ENCODE assay signal across 26 cellular contexts in the genomic region with DNA sequence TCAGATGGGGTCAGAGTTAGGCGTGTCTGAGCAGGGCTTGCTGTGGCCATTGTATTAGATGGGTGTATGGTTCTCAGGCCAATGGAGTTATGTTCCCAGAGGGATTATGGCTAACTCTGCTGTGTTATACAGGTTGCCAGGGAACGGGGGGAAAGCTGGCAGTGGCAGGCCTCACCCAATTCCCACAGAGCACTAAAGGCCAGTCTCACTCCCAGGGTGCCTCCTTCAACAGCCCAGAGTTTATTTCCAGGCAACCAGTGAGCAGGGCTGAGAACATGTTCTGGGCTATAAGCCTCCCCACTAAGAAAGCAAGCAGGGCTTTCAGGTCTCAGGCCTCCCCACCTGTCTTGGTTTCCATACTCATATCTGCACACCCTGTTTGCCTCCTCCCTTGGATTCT.
DNase-seq lines count a peak whose midpoint lies in the region; ATAC-seq, FAIRE-seq and TF ChIP-seq lines count a peak whose summit lies in the region.
"Had no signal": no experiment of that assay in that cellular context is flagged by ENCODE, and none has a peak within 500 bp of the region (broad histone marks: within the 10 kb centered on the region; RNA-seq: fewer than 3 reads in every experiment).

No MANE protein-coding gene starts in this region.

- no peaks in the 10 kb centered on the region for H3K4me1 Mint-ChIP-seq in neural crest cell
- H3K4me1 Mint-ChIP-seq: CD14-positive monocyte; CD4-positive, alpha-beta memory T cell; CD4-positive, CD25-positive, alpha-beta regulatory T cell; CD8-positive, alpha-beta memory T cell had no signal

- H3K27ac Mint-ChIP-seq in neural crest cell (ENCODE audit: unreplicated experiment): peak overlapping the region; percentile 23
- H3K27ac Mint-ChIP-seq: CD14-positive monocyte; CD4-positive, alpha-beta memory T cell; CD4-positive, CD25-positive, alpha-beta regulatory T cell; CD8-positive, alpha-beta memory T cell had no signal

- H3K9me3 Mint-ChIP-seq in neural crest cell: peaks cover 40% of the 10 kb centered on the region

- H3K36me3 Mint-ChIP-seq in neural crest cell (ENCODE audit: low read depth): peaks cover 52% of the 10 kb centered on the region
- H3K36me3 Mint-ChIP-seq: CD14-positive monocyte; CD4-positive, alpha-beta memory T cell; CD4-positive, CD25-positive, alpha-beta regulatory T cell; CD8-positive, alpha-beta memory T cell had no signal

- H3K4me3 Mint-ChIP-seq in neural crest cell: no peak overlapping the region
- H3K4me3 Mint-ChIP-seq: CD14-positive monocyte; CD4-positive, alpha-beta memory T cell; CD4-positive, CD25-positive, alpha-beta regulatory T cell; CD8-positive, alpha-beta memory T cell had no signal

- no peaks in the 10 kb centered on the region for H3K4me1 ChIP-seq in body of pancreas
- no peaks in the 10 kb centered on the region for H3K4me1 ChIP-seq in small intestine (ENCODE audit: control insufficient read depth in 2 of 2, insufficient read depth in 1 of 2, low read depth in 1 of 2, low read length in 1 of 2)
- H3K4me1 ChIP-seq in prostate gland (replicated peaks): no peaks in the 10 kb centered on the region
- H3K4me1 ChIP-seq: BE2C had no signal

- no peak for TF ChIP-seq POLR2A in body of pancreas (IDR thresholded peaks at IDR 0.05)
- no peak for TF ChIP-seq POLR2A in prostate gland (IDR thresholded peaks at IDR 0.05)

- TF ChIP-seq CTCF in body of pancreas (IDR thresholded peaks at IDR 0.05): no peak
- no peak for TF ChIP-seq CTCF in neural crest cell (conservative IDR thresholded peaks at IDR 0.05)
- TF ChIP-seq CTCF in prostate gland (IDR thresholded peaks at IDR 0.05): no peak

- no peaks in the 10 kb centered on the region for H3K9me3 ChIP-seq in body of pancreas
- no peaks in the 10 kb centered on the region for H3K9me3 ChIP-seq in small intestine (ENCODE audit: control insufficient read depth, low read depth)
- no peaks in the 10 kb centered on the region for H3K9me3 ChIP-seq in prostate gland
- H3K9me3 ChIP-seq: BE2C had no signal

- no peaks in the 10 kb centered on the region for H3K27me3 Mint-ChIP-seq in neural crest cell (ENCODE audit: low read depth)
- H3K27me3 Mint-ChIP-seq: CD4-positive, alpha-beta memory T cell; CD4-positive, CD25-positive, alpha-beta regulatory T cell; CD8-positive, alpha-beta memory T cell had no signal

- H3K27ac ChIP-seq in body of pancreas (no peak overlapping the region), small intestine (ENCODE audit: low read depth in 1 of 2, low read length in 1 of 2) (no peak overlapping the region), prostate gland (no peak overlapping the region)
- H3K27ac ChIP-seq: BLaER1 had no signal

- H3K27me3 ChIP-seq in body of pancreas (no peaks in the 10 kb centered on the region), small intestine (ENCODE audit: control insufficient read depth in 2 of 2, insufficient read depth in 2 of 2, low read length in 2 of 2) (no peaks in the 10 kb centered on the region), prostate gland (replicated peaks; ENCODE audit: insufficient read depth) (no peaks in the 10 kb centered on the region)
- H3K27me3 ChIP-seq: BE2C, BLaER1 had no signal

- no peaks in the 10 kb centered on the region for H3K36me3 ChIP-seq in body of pancreas (replicated peaks in 1 of 2; ENCODE audit: insufficient read depth in 1 of 2, low read depth in 2 of 2)
- H3K36me3 ChIP-seq in small intestine (ENCODE audit: control insufficient read depth in 2 of 2, insufficient read depth in 2 of 2, low read length in 2 of 2): no peaks in the 10 kb centered on the region
- H3K36me3 ChIP-seq in prostate gland: no peaks in the 10 kb centered on the region
- H3K36me3 ChIP-seq: BE2C, BLaER1 had no signal

- 90 to 92% methylated on average over 2 of the region's 2 CpGs for WGBS in body of pancreas, 2 donors
- 83 to 93% (median 85%) methylated on average over 2 of the region's 2 CpGs for WGBS in small intestine, 3 donors
- WGBS in prostate gland: 96% methylated on average over 2 of the region's 2 CpGs

- FAIRE-seq in small intestine (lab: Jason Lieb, UNC): no peak
- FAIRE-seq: A204.1, GM12891, GM19239 had no signal

- DNase-seq in body of pancreas (peak in 3 of 4 donors; percentile 15 to 27 (median 25)), neural crest cell (ENCODE audit: low read depth, low spot score) (no peak), small intestine (peak; percentile 2), prostate gland (ENCODE audit: low spot score) (no peak), NCI-H2171 (lab: John Stamatoyannopoulos, UW) (no peak), nucleus accumbens (lab: John Stamatoyannopoulos, UW) (no peak)
- DNase-seq: 8988T; ACHN; BE2C; C1 segment of cervical spinal cord; CD4-positive, alpha-beta memory T cell; CD4-positive, CD25-positive, alpha-beta regulatory T cell; CD8-positive, alpha-beta memory T cell; COR-L47; DMS 273 treated with DMSO at 0.1 percent for 48 hours; DMS153; DMS53; DMS79; DND-41; EL; GDM1 had no signal

- ATAC-seq in body of pancreas: no peak

- H3K4me3 ChIP-seq in body of pancreas (no peak overlapping the region), small intestine (ENCODE audit: low read depth in 1 of 2, low read length in 2 of 2) (no peak overlapping the region), prostate gland (no peak overlapping the region)
- H3K4me3 ChIP-seq: BLaER1 had no signal

- intact Hi-C loops in body of pancreas (cut with DNase I) (no loop called here), prostate gland (cut with DNase I) (no loop called here)

Comparison
In these comparisons a context has a peak if more than half of its experiments do, and no peak if none do; other contexts are left out.
1. DNase-seq: peak in body of pancreas (3 of 4) and small intestine (single experiment); none in neural crest cell (single experiment), prostate gland (single experiment), NCI-H2171 (single experiment) and nucleus accumbens (0 of 56).